In the genomic region with DNA sequence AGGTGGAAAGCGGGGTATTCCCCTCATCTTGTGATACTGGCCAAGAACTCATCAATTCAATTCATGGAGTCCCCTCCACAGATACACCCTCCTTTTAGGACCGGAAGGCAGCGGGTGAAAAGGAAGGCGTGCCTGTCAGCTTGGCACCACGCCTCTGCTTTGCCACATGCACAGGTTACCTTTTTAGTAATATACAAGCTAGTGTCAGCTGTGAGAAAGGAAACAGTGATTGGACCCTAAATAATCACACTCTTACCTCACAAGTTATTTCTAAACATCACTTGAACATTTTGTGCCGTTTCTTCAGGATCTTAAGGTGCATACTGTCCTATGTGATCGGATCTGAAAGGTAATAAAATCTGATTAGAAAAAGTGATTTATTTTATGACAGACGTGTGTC, we compare ENCODE assay signal across 12 cellular contexts. TPM values are rescaled to one million over a fixed set of nuclear protein-coding genes. Genes with fewer than 3 reads are reported as not detected.
A peak's percentile ranks its signal among the peaks of the same experiment; 100 is the strongest.
DNase-seq lines count a peak whose midpoint lies in the region; TF ChIP-seq lines count a peak whose summit lies in the region.
"Had no signal": no experiment of that assay in that cellular context is flagged by ENCODE, and none has a peak within 500 bp of the region (broad histone marks: within the 10 kb centered on the region; RNA-seq: fewer than 3 reads in every experiment).

No MANE protein-coding gene starts in this region.

- peaks cover 77% of the 10 kb centered on the region for H3K4me1 Mint-ChIP-seq in Calu3 (ENCODE audit: low read depth, unreplicated experiment)
- peaks cover 67% of the 10 kb centered on the region for H3K4me1 Mint-ChIP-seq in chondrocyte (ENCODE audit: low read depth)
- peaks cover 10% of the 10 kb centered on the region for H3K4me1 Mint-ChIP-seq in endothelial cell (ENCODE audit: unreplicated experiment)

- H3K4me1 ChIP-seq in ACC112 (ENCODE audit: control insufficient read depth, insufficient read depth, low read length, unreplicated experiment) (peaks cover 47% of the 10 kb centered on the region), neutrophil (ENCODE audit: control insufficient read depth in 1 of 2, insufficient read depth in 1 of 2, low read depth in 1 of 2, low read length in 1 of 2) (peaks cover 51 to 61% of the 10 kb centered on the region in 2 experiments), thyroid gland (peaks cover 8 to 46% of the 10 kb centered on the region in 2 donors), Karpas-422 (ENCODE audit: low read length) (no peaks in the 10 kb centered on the region)

- no peak for TF ChIP-seq POLR2A in thyroid gland (IDR thresholded peaks at IDR 0.05)

- H3K27me3 Mint-ChIP-seq in Calu3 (ENCODE audit: unreplicated experiment) (no peaks in the 10 kb centered on the region), chondrocyte (ENCODE audit: low read depth) (no peaks in the 10 kb centered on the region), endothelial cell (ENCODE audit: unreplicated experiment) (peaks cover 2% of the 10 kb centered on the region)
- H3K27me3 Mint-ChIP-seq: stimulated activated naive CD8-positive, alpha-beta T cell treated with anti-CD3 and anti-CD28 coated beads, Interleukin-15, Interleukin-2, amounts not matched to agents 100 ng/mL and 50 ng/mL, for 24 hours had no signal

- no peaks in the 10 kb centered on the region for H3K27me3 ChIP-seq in ACC112 (ENCODE audit: insufficient read depth, low read length)
- no peaks in the 10 kb centered on the region for H3K27me3 ChIP-seq in neutrophil
- no peaks in the 10 kb centered on the region for H3K27me3 ChIP-seq in thyroid gland
- H3K27me3 ChIP-seq in Karpas-422 (ENCODE audit: low read length): no peaks in the 10 kb centered on the region

- no peak overlapping the region for H3K9ac ChIP-seq in Karpas-422 (ENCODE audit: low read length)

- no peak overlapping the region for H3K4me2 ChIP-seq in Karpas-422 (ENCODE audit: low read depth, low read length, poor library complexity, severe bottlenecking)

- H2AFZ ChIP-seq in ACC112 (ENCODE audit: low read length, unreplicated experiment) (no peak overlapping the region), Karpas-422 (ENCODE audit: low read length) (no peak overlapping the region)

- WGBS in thyroid gland, 2 donors: 92 to 97% methylated on average over 8 of the region's 8 CpGs

- H3K27ac ChIP-seq in ACC112 (ENCODE audit: low read depth, low read length) (peak overlapping the region; percentile 97), neutrophil (peak overlapping the region; percentile 98), thyroid gland (no peak overlapping the region), Karpas-422 (ENCODE audit: low read length) (no peak overlapping the region)

- H4K20me1 ChIP-seq in Karpas-422 (ENCODE audit: insufficient read depth, low read depth, low read length): no peaks in the 10 kb centered on the region; the same call in 1 of the 2 replicates

- H3K4me3 Mint-ChIP-seq in Calu3 (ENCODE audit: low read depth, unreplicated experiment) (peak overlapping the region; percentile 46), chondrocyte (ENCODE audit: unreplicated experiment) (no peak overlapping the region), endothelial cell (ENCODE audit: unreplicated experiment) (no peak overlapping the region)
- H3K4me3 Mint-ChIP-seq: stimulated activated naive CD8-positive, alpha-beta T cell treated with anti-CD3 and anti-CD28 coated beads, Interleukin-15, Interleukin-2, amounts not matched to agents 100 ng/mL and 50 ng/mL, for 24 hours had no signal

- H3K9me3 ChIP-seq in neutrophil (no peaks in the 10 kb centered on the region), thyroid gland (no peaks in the 10 kb centered on the region), Karpas-422 (ENCODE audit: low read length) (no peaks in the 10 kb centered on the region)

- no peak overlapping the region for H3K4me3 ChIP-seq in ACC112 (ENCODE audit: low read depth, low read length)
- H3K4me3 ChIP-seq in neutrophil (ENCODE audit: low read depth in 1 of 2, low read length in 1 of 2): peak overlapping the region in 1 of 2 experiments; percentile 23
- no peak overlapping the region for H3K4me3 ChIP-seq in thyroid gland (replicated peaks in 1 of 3)
- H3K4me3 ChIP-seq in Karpas-422 (ENCODE audit: low read length): no peak overlapping the region

- H3K9me2 ChIP-seq in Karpas-422 (replicated peaks; ENCODE audit: insufficient read depth, low read length): no peaks in the 10 kb centered on the region

- H3K36me3 ChIP-seq in ACC112 (ENCODE audit: insufficient read depth, low read length) (peaks cover 15% of the 10 kb centered on the region; the same call in 1 of the 2 replicates), neutrophil (peaks cover 20% of the 10 kb centered on the region), thyroid gland (no peaks in the 10 kb centered on the region), Karpas-422 (ENCODE audit: insufficient read depth, low read length) (peaks cover 3% of the 10 kb centered on the region; the same call in 1 of the 2 replicates)

- H3K79me2 ChIP-seq in ACC112 (ENCODE audit: control insufficient read depth, insufficient read depth, low read length, unreplicated experiment) (peaks cover 64% of the 10 kb centered on the region), Karpas-422 (ENCODE audit: low read length) (peaks cover 66% of the 10 kb centered on the region)

- DNase-seq in Calu3 (peak; percentile 52), chondrocyte (ENCODE audit: low spot score) (no peak), NCI-H774 (lab: John Stamatoyannopoulos, UW) (no peak), thyroid gland (no peak), endothelial cell (ENCODE audit: low spot score) (no peak), Karpas-422 (no peak)
- DNase-seq: DMS153, midbrain, NCI-H1105 treated with DMSO at 0.1 percent for 48 hours had no signal

- CTCF ChIA-PET in Calu3 (lab: Charles Lee): interaction anchor here (1.2 to 1.3 kb wide), 3 partner anchors 8 to 25 kb away, joined by 3 to 4 read pairs (median 3); no protein-coding TSS in a partner anchor

- TF ChIP-seq CTCF in Calu3 (IDR thresholded peaks at IDR 0.05; ENCODE audit: unreplicated experiment): no peak
- TF ChIP-seq CTCF in chondrocyte (IDR thresholded peaks at IDR 0.05): no peak
- no peak for TF ChIP-seq CTCF in neutrophil (IDR thresholded peaks at IDR 0.05)
- no peak for TF ChIP-seq CTCF in thyroid gland (IDR thresholded peaks at IDR 0.05)
- no peak for TF ChIP-seq CTCF in endothelial cell (IDR thresholded peaks at IDR 0.05; ENCODE audit: unreplicated experiment)

- intact Hi-C loops in Calu3 (cut with micrococcal nuclease; ENCODE audit: unreplicated experiment) (no loop called here), thyroid gland (cut with DNase I) (no loop called here)

- H3K27ac Mint-ChIP-seq in Calu3 (ENCODE audit: unreplicated experiment) (peak overlapping the region; percentile 95), chondrocyte (ENCODE audit: unreplicated experiment) (peak overlapping the region; percentile 100), endothelial cell (ENCODE audit: unreplicated experiment) (no peak overlapping the region)
- H3K27ac Mint-ChIP-seq: stimulated activated naive CD8-positive, alpha-beta T cell treated with anti-CD3 and anti-CD28 coated beads, Interleukin-15, Interleukin-2, amounts not matched to agents 100 ng/mL and 50 ng/mL, for 24 hours had no signal

- H3K9me3 Mint-ChIP-seq in Calu3 (ENCODE audit: low read depth, unreplicated experiment): no peaks in the 10 kb centered on the region
- no peaks in the 10 kb centered on the region for H3K9me3 Mint-ChIP-seq in chondrocyte (ENCODE audit: low read depth)
- no peaks in the 10 kb centered on the region for H3K9me3 Mint-ChIP-seq in endothelial cell (ENCODE audit: unreplicated experiment)
- H3K9me3 Mint-ChIP-seq: stimulated activated naive CD8-positive, alpha-beta T cell treated with anti-CD3 and anti-CD28 coated beads, Interleukin-15, Interleukin-2, amounts not matched to agents 100 ng/mL and 50 ng/mL, for 24 hours had no signal

- peaks cover 91% of the 10 kb centered on the region for H3K36me3 Mint-ChIP-seq in Calu3 (ENCODE audit: insufficient read depth, unreplicated experiment)
- H3K36me3 Mint-ChIP-seq in chondrocyte (ENCODE audit: low read depth): peaks cover 2% of the 10 kb centered on the region
- peaks cover 14% of the 10 kb centered on the region for H3K36me3 Mint-ChIP-seq in endothelial cell (ENCODE audit: low read depth, unreplicated experiment)

- BruUV-seq in Calu3 (replicated peaks; lab: Mats Ljungman, UMichigan): no TSS peak

RNA-seq across cellular contexts. Expression of a gene that starts 15.7 kb away (rescaled TPM):
- total RNA-seq in Calu3 (2022): 100 and 109 TPM in 2 replicates
- 45.3 to 51.6 TPM (median 50.2 TPM) in 3 replicates for total RNA-seq in chondrocyte
- 10 to 100 TPM; 49.8 to 59.2 (median 54.3) TPM for total RNA-seq in thyroid gland
- 46.5 TPM for total RNA-seq in endothelial cell (ENCODE audit: unreplicated experiment)
- 22.5 and 27.8 TPM in 2 replicates for total RNA-seq in Karpas-422 (2014; rRNA removed; shearing (Covaris generic); ENCODE audit: low replicate concordance)

RNA-seq across cellular contexts. Expression of a gene that starts 31.9 kb away (rescaled TPM):
- total RNA-seq in Calu3 (2022) (12.4 and 15.1 TPM in 2 replicates), chondrocyte (10.4 to 13.0 TPM (median 11.6 TPM) in 3 replicates), thyroid gland (1 to 10 TPM; 6.2 to 8.4 (median 7.5) TPM), endothelial cell (ENCODE audit: unreplicated experiment) (5.5 TPM)
- 0.97 and 1.6 TPM in 2 replicates for total RNA-seq in Karpas-422 (2014; rRNA removed; shearing (Covaris generic); ENCODE audit: low replicate concordance)

Comparison
In these comparisons a context has a peak if more than half of its experiments do, and no peak if none do; other contexts are left out.
1. H3K27ac ChIP-seq: peak in ACC112 (single experiment) and neutrophil (single experiment); none in thyroid gland (0 of 3) and Karpas-422 (single experiment).